ENCODE assay signal across 1 cellular context in the genomic region with DNA sequence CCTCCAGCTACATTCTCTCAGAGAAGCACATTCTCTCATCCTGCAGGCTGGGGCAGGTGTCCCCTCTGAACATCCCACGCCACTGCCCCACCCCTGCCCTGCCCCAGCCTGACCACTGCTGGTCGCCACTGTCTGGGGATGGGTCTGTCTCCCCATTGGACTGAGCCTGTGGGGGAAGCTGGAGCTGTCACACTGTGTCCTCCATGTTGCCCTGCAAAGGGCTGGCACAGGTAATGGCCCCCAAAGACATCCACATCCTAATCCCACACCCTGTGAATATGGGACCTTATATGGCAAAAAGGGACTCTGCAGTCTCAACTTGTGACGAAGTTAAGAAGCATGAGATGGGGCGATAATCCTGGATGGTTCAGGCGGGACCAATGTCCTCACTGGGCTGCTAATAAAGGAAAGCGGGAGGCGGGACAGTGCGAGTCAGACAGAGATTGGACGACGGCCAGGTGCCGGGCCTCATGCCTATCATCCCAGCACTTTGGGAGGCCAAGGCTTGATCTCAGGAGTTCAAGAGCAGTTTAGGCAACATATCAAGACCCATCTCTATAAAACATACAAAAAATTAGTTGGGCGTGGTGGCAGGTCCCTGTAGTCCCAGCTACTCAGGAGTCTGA.
TF ChIP-seq lines count a peak whose summit lies in the region.

No MANE protein-coding gene starts in this region.

TF ChIP-seq in GM23338, 12 proteins besides CTCF, POLR2A, EP300 and RAD21 (continued from another document):
- TF ChIP-seq, protein P1, sequence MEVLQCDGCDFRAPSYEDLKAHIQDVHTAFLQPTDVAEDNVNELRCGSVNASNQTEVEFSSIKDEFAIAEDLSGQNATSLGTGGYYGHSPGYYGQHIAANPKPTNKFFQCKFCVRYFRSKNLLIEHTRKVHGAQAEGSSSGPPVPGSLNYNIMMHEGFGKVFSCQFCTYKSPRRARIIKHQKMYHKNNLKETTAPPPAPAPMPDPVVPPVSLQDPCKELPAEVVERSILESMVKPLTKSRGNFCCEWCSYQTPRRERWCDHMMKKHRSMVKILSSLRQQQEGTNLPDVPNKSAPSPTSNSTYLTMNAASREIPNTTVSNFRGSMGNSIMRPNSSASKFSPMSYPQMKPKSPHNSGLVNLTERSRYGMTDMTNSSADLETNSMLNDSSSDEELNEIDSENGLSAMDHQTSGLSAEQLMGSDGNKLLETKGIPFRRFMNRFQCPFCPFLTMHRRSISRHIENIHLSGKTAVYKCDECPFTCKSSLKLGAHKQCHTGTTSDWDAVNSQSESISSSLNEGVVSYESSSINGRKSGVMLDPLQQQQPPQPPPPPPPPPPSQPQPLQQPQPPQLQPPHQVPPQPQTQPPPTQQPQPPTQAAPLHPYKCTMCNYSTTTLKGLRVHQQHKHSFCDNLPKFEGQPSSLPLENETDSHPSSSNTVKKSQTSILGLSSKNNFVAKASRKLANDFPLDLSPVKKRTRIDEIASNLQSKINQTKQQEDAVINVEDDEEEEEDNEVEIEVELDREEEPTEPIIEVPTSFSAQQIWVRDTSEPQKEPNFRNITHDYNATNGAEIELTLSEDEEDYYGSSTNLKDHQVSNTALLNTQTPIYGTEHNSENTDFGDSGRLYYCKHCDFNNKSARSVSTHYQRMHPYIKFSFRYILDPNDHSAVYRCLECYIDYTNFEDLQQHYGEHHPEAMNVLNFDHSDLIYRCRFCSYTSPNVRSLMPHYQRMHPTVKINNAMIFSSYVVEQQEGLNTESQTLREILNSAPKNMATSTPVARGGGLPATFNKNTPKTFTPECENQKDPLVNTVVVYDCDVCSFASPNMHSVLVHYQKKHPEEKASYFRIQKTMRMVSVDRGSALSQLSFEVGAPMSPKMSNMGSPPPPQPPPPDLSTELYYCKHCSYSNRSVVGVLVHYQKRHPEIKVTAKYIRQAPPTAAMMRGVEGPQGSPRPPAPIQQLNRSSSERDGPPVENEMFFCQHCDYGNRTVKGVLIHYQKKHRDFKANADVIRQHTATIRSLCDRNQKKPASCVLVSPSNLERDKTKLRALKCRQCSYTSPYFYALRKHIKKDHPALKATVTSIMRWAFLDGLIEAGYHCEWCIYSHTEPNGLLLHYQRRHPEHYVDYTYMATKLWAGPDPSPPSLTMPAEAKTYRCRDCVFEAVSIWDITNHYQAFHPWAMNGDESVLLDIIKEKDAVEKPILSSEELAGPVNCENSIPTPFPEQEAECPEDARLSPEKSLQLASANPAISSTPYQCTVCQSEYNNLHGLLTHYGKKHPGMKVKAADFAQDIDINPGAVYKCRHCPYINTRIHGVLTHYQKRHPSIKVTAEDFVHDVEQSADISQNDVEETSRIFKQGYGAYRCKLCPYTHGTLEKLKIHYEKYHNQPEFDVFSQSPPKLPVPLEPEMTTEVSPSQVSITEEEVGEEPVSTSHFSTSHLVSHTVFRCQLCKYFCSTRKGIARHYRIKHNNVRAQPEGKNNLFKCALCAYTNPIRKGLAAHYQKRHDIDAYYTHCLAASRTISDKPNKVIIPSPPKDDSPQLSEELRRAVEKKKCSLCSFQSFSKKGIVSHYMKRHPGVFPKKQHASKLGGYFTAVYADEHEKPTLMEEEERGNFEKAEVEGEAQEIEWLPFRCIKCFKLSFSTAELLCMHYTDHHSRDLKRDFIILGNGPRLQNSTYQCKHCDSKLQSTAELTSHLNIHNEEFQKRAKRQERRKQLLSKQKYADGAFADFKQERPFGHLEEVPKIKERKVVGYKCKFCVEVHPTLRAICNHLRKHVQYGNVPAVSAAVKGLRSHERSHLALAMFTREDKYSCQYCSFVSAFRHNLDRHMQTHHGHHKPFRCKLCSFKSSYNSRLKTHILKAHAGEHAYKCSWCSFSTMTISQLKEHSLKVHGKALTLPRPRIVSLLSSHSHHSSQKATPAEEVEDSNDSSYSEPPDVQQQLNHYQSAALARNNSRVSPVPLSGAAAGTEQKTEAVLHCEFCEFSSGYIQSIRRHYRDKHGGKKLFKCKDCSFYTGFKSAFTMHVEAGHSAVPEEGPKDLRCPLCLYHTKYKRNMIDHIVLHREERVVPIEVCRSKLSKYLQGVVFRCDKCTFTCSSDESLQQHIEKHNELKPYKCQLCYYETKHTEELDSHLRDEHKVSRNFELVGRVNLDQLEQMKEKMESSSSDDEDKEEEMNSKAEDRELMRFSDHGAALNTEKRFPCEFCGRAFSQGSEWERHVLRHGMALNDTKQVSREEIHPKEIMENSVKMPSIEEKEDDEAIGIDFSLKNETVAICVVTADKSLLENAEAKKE (CRISPR knock-in tag; IDR thresholded peaks at IDR 0.05) = no peak
- TF ChIP-seq ZNF331 (CRISPR knock-in tag; IDR thresholded peaks at IDR 0.05; ENCODE audit: low read depth) (no peak), POLR2AphosphoS5 (IDR thresholded peaks at IDR 0.05; ENCODE audit: low read depth) (no peak), NANOG (IDR thresholded peaks at IDR 0.05; ENCODE audit: borderline replicate concordance) (no peak), STAT1 (IDR thresholded peaks at IDR 0.05; ENCODE audit: unreplicated experiment) (no peak), JUNB (IDR thresholded peaks at IDR 0.05; ENCODE audit: unreplicated experiment) (no peak), ZNF114 (CRISPR knock-in tag; IDR thresholded peaks at IDR 0.05) (no peak)
